8 cellular contexts compared by ENCODE assay signal in the genomic region with DNA sequence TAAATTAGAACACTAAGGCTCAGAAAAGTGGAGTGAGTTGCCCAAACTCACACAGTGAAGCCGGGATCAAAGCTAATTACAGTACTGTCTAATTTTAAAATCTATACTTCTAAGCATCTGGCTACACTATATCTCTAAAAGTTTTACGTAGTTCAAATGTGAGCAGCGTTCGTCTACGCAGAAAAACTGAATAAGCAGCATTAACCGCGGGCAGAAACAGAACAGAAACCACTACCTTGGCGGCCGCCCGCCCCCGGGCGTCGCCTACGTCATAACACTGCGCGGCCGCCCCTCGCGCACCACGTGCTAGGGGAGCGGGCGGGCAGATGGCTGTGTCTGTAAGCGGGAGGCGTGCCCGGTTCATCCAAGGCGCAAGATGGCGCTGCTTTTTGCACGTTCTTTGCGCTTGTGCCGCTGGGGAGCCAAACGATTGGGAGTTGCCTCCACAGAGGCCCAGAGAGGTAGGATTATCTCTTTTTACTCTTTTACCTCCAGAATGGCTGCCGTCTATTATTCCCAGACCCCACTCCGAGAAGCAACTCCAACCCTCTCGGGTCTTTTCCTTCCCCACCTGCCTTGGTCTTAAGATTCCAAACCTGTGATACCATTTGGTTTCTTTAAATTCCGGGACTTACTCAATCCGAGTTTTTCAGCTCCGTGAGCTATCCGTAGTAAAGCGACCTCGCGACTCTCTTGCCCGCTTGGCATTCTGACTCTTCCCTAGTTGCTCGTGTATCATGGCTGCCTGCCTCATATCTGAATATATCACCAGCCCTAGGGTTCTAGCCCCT. TPM values are rescaled to one million over a fixed set of nuclear protein-coding genes. Genes with fewer than 3 reads are reported as not detected.
DNase-seq lines count a peak whose midpoint lies in the region; ATAC-seq, FAIRE-seq and TF ChIP-seq lines count a peak whose summit lies in the region.

TSS of gene SPRYD4 (plus strand) at position 363 of the 791 bp plus-strand sequence. CDS start at position 377, 14 bp downstream.

- TF ChIP-seq POLR2A in HepG2 (IDR thresholded peaks at IDR 0.05; ENCODE audit: insufficient read depth in 1 of 2, low read depth in 2 of 2, low read length in 2 of 2) = peak; percentile 90

- in situ Hi-C loops in HepG2 (cut with HindIII; ENCODE audit: extremely low pct_ligation_motif_present, low pct_unique_long_range_greater_than_20kb) = loop anchor here (10.0 kb wide), 1 partner anchor 274 kb away; no protein-coding TSS in a partner anchor

- intact Hi-C loops in HepG2 (cut with micrococcal nuclease; ENCODE audit: unreplicated experiment) = loop anchor here (5.0 kb wide), 1 partner anchor 351 kb away; the partner anchor contains the start of genes RPL41 and ZC3H10

- TF ChIP-seq EP300 in HepG2 (IDR thresholded peaks at IDR 0.05; ENCODE audit: low read depth in 2 of 2, low read length in 2 of 2) = 0 out of 4 replicates have a peak, but pooled peaks of 1 of the 2 experiments have one; percentile 9
- peak; percentile 55; the same call in 1 of the 2 replicates for TF ChIP-seq EP300 in HepG2 (CRISPR knock-in tag; IDR thresholded peaks at IDR 0.05; ENCODE audit: borderline replicate concordance)

- ATAC-seq in HG03457 (IDR thresholded peaks at IDR 0.05; ENCODE audit: unreplicated experiment) (peak; percentile 75), HepG2 (peak; percentile 92)

- peak within 1 kb of the TSS; percentile 93 for H3K4me2 ChIP-seq in HepG2 (ENCODE audit: low read depth, low read length)

- WGBS in HepG2 (ENCODE audit: low lambda C conversion rate) = 1% methylated on average over 40 of the region's 43 CpGs

- peak; percentile 54; the same call in 1 of the 2 replicates for TF ChIP-seq RAD21 in HepG2 (CRISPR knock-in tag; IDR thresholded peaks at IDR 0.05)

- H3K4me3 ChIP-seq in BJ (ENCODE audit: low read depth, low read length) (peak within 1 kb of the TSS; percentile 69), coronary artery (peak within 1 kb of the TSS; percentile 70), HepG2 (replicated peaks in 1 of 3; ENCODE audit: insufficient read depth in 1 of 3, low read depth in 2 of 3, low read length in 3 of 3) (peak within 1 kb of the TSS; percentile 79 to 93 (median 80))

- H3K36me3 ChIP-seq in BJ (ENCODE audit: control insufficient read depth, insufficient read depth, low read length) (peaks cover 1% of the 10 kb centered on the region; the same call in 1 of the 2 replicates), HepG2 (replicated peaks in 1 of 2; ENCODE audit: control insufficient read depth in 1 of 2, insufficient read depth in 2 of 2, low read length in 2 of 2) (peaks cover 0 to 8% of the 10 kb centered on the region in 2 experiments; a peak in 2 of 5 replicates)

- H3K27ac ChIP-seq in coronary artery (peak within 1 kb of the TSS; percentile 73), HepG2 (ENCODE audit: extremely low read length, insufficient read depth, low read length) (peak within 1 kb of the TSS; percentile 86)

- peak within 1 kb of the TSS; percentile 85 for H2AFZ ChIP-seq in HepG2 (ENCODE audit: low read length)

- peaks cover 16% of the 10 kb centered on the region for H3K79me2 ChIP-seq in HepG2 (ENCODE audit: insufficient read depth, low read length)

- no peaks in the 10 kb centered on the region for H4K20me1 ChIP-seq in HepG2 (ENCODE audit: insufficient read depth, low read length)

- H3K4me1 ChIP-seq in HepG2 (ENCODE audit: insufficient read depth, low read length) = peaks cover 23% of the 10 kb centered on the region

- DNase-seq in BJ (ENCODE audit: low read depth) = peak; percentile 46
- peak; percentile 82 for DNase-seq in GM19240 (ENCODE audit: insufficient read length, low spot score)
- DNase-seq in NCI-H524 (lab: John Stamatoyannopoulos, UW) = peak; percentile 72 to 93
- peak; percentile 95 for DNase-seq in activated CD4-positive, alpha-beta T cell treated with anti-CD3 and anti-CD28 coated beads for 48 hours
- peak; percentile 92 for DNase-seq in coronary artery (ENCODE audit: low spot score)
- peak; percentile 82 for DNase-seq in HepG2 (ENCODE audit: low spot score)
- DNase-seq in stimulated activated CD4-positive, alpha-beta T cell treated with anti-CD3 and anti-CD28 coated beads, Interleukin-2, amount 100 ng/mL, for 48 hours = peak; percentile 90 to 93

- CTCF ChIA-PET in BJ (lab: Yijun Ruan, JAX) = interaction anchor here (1.0 to 1.7 kb wide), 2 partner anchors 13 to 279 kb away, joined by 3 to 6 read pairs; partner anchors contain the start of gene SMARCC2
- CTCF ChIA-PET in HepG2 (lab: Yijun Ruan, JAX; ENCODE audit: low intra/inter-chr PET ratio, low total read pairs) = no interaction called here

- BruUV-seq in HepG2 (replicated peaks; lab: Mats Ljungman, UMichigan) = TSS peak; percentile 64

- TF ChIP-seq CTCF in BJ (IDR thresholded peaks at IDR 0.05; ENCODE audit: insufficient read depth, low read depth, low read length) (peak; percentile 43), coronary artery (IDR thresholded peaks at IDR 0.05) (no peak), HepG2 (CRISPR knock-in tag; IDR thresholded peaks at IDR 0.05) (peak; percentile 90)

- peak; percentile 83 for FAIRE-seq in HepG2 (lab: Jason Lieb, UNC)

- H3K9ac ChIP-seq in HepG2 (ENCODE audit: insufficient read depth, low read depth, low read length) = peak within 1 kb of the TSS; percentile 94

- H3K27me3 ChIP-seq in BJ (ENCODE audit: control insufficient read depth, insufficient read depth, low read length) = no peaks in the 10 kb centered on the region
- H3K27me3 ChIP-seq in HepG2 (ENCODE audit: control insufficient read depth in 1 of 2, insufficient read depth in 2 of 2, low read length in 2 of 2) = no peaks in the 10 kb centered on the region; a peak in 1 of 5 replicates

- POLR2A ChIA-PET in BJ (lab: Charles Lee) (no interaction called here), HepG2 (lab: Yijun Ruan, JAX) (interaction anchor here (1.4 to 2.2 kb wide), 4 partner anchors 19 to 247 kb away, joined by 6 to 15 read pairs (median 7); partner anchors contain the start of genes CNPY2, RNF41, STAT2 and TIMELESS)

- H3K9me3 ChIP-seq in HepG2 (ENCODE audit: low read length) = no peaks in the 10 kb centered on the region

TF ChIP-seq in HepG2, 621 proteins besides CTCF, POLR2A, EP300 and RAD21 (continues in another document):
- TF ChIP-seq ZSCAN9 (CRISPR knock-in tag; IDR thresholded peaks at IDR 0.05; ENCODE audit: borderline replicate concordance) (peak; percentile 81), BRF2 (CRISPR knock-in tag; IDR thresholded peaks at IDR 0.05) (no peak), ZBTB49 (CRISPR knock-in tag; IDR thresholded peaks at IDR 0.05; ENCODE audit: borderline replicate concordance) (no peak), HNRNPK (IDR thresholded peaks at IDR 0.05; ENCODE audit: low read depth, low read length, poor library complexity, severe bottlenecking) (no peak), MED13 (CRISPR knock-in tag; IDR thresholded peaks at IDR 0.05) (peak; percentile 50), SNRNP70 (IDR thresholded peaks at IDR 0.05; ENCODE audit: low read depth, low read length) (no peak)

RNA-seq across cellular contexts. Expression of gene SPRYD4, which starts in this region (rescaled TPM):
- polyA plus RNA-seq in BJ (2011; rRNA removed) = 2.4 and 2.6 TPM in 2 replicates
- polyA minus RNA-seq in BJ (2011; rRNA and poly(A)+ RNA removed) = 1.9 and 2.2 TPM in 2 replicates
- total RNA-seq in HepG2 (2016; rRNA removed; fragmentation: Illumina TruSeq; extraction: Trizol) = 4.1 and 4.5 TPM in 2 replicates
- total RNA-seq in HepG2 (2016; cell fraction: cytosol; rRNA removed; fragmentation: Illumina TruSeq; extraction: Trizol; ENCODE audit: low read depth) = 0.40 and 0.53 TPM in 2 replicates
- total RNA-seq in HepG2 (2016; cell fraction: insoluble cytoplasmic fraction; rRNA removed; fragmentation: Illumina TruSeq; extraction: Trizol) = 4.3 and 4.5 TPM in 2 replicates
- total RNA-seq in HepG2 (2016; cell fraction: membrane; rRNA removed; fragmentation: Illumina TruSeq; extraction: Trizol) = 1.3 and 1.5 TPM in 2 replicates
- total RNA-seq in HepG2 (2016; cell fraction: nucleus; rRNA removed; fragmentation: Illumina TruSeq; extraction: Trizol) = 4.3 and 5.1 TPM in 2 replicates
- 3.6 and 3.9 TPM in 2 replicates for polyA plus RNA-seq in HepG2 (2011; rRNA removed)
- 3.0 and 3.4 TPM in 2 replicates for polyA plus RNA-seq in HepG2 (2011; cell fraction: cytosol; rRNA removed)
- polyA plus RNA-seq in HepG2 (2011; cell fraction: nucleus; rRNA removed) = 4.2 and 4.7 TPM in 2 replicates
- polyA plus RNA-seq in HepG2 (2012) = 1.8 and 2.7 TPM in 2 replicates
- polyA plus RNA-seq in HepG2 (2016; cell fraction: cytosol; fragmentation: Illumina TruSeq; extraction: Trizol; ENCODE audit: low read depth) = 0.42 and 0.51 TPM in 2 replicates
- 3.8 and 4.3 TPM in 2 replicates for polyA plus RNA-seq in HepG2 (2016; cell fraction: insoluble cytoplasmic fraction; fragmentation: Illumina TruSeq; extraction: Trizol; ENCODE audit: low read depth)
- 0.98 and 1.1 TPM in 2 replicates for polyA plus RNA-seq in HepG2 (2016; cell fraction: membrane; fragmentation: Illumina TruSeq; extraction: Trizol; ENCODE audit: low read depth)
- 4.8 and 5.3 TPM in 2 replicates for polyA plus RNA-seq in HepG2 (2016; cell fraction: nucleus; fragmentation: Illumina TruSeq; extraction: Trizol; ENCODE audit: insufficient read depth, low read depth)
- polyA minus RNA-seq in HepG2 (2011; rRNA and poly(A)+ RNA removed; ENCODE audit: low replicate concordance) = 6.6 and 11.2 TPM in 2 replicates
- 1.2 and 1.5 TPM in 2 replicates for polyA minus RNA-seq in HepG2 (2011; cell fraction: cytosol; rRNA and poly(A)+ RNA removed)
- polyA minus RNA-seq in HepG2 (2011; cell fraction: nucleus; rRNA and poly(A)+ RNA removed) = 8.0 and 8.8 TPM in 2 replicates

Comparison
In these comparisons a context has a peak if more than half of its experiments do, and no peak if none do; other contexts are left out.
1. Peak in every context shown above with its lines: DNase-seq, ATAC-seq, H3K4me3 ChIP-seq and H3K27ac ChIP-seq.